In genomic region chr14:62921466-62921865, GRCh38 we compare ENCODE assay signal across 25 cellular contexts.
"Had no signal": no experiment of that assay in that cellular context is flagged by ENCODE, and none has a peak within 500 bp of the region (broad histone marks: within the 10 kb centered on the region; RNA-seq: fewer than 3 reads in every experiment).

No MANE protein-coding gene starts in this region.

- H3K36me3 ChIP-seq: cardiac muscle cell had no signal

- FAIRE-seq: RCC 7860, TTC549 had no signal

- H3K27ac ChIP-seq: cardiac muscle cell, KMS-11, PC-9, RWPE1 had no signal

- H2AFZ ChIP-seq: PC-9 had no signal

- H3K4me2 ChIP-seq: KMS-11, PC-9 had no signal

- H3K4me3 ChIP-seq: cardiac muscle cell, PC-9 had no signal

- DNase-seq: activated CD4-positive, alpha-beta T cell treated with anti-CD3 and anti-CD28 coated beads, Interleukin-2, amount 10 ng/mL, durations not matched to agents 24 days and 14 days; activated CD4-positive, alpha-beta T cell treated with anti-CD3 and anti-CD28 coated beads, Interleukin-2, amount 50 U/mL, for 48 hours; activated CD8-positive, alpha-beta T cell treated with anti-CD3 and anti-CD28 coated beads, Interleukin-2, amount 10 ng/mL, durations not matched to agents 7 days and 5 days; activated gamma-delta T cell treated with Interleukin-2 at 50 U/mL for 16 hours; activated naive CD4-positive, alpha-beta T cell treated with anti-CD3 and anti-CD28 coated beads for 36 hours; activated T-cell treated with anti-CD3 and anti-CD28 coated beads, Interleukin-2, amount 50 U/mL, for 24 hours; amniotic stem cell; aorta; NCI-H1092 treated with DMSO at 0.1 percent for 48 hours; NCI-H1417; NCI-H1930; NCI-H2081 treated with DMSO at 0.1 percent for 48 hours; NCI-H510A; NCI-H526; NCI-H748 treated with DMSO at 0.1 percent for 48 hours; NK-92 treated with Interleukin-12 subunit alpha and Interleukin-12 subunit beta, amount 100 ng/mL, for 24 hours; PC-9; SIG-M5 had no signal

- ATAC-seq: activated CD8-positive, alpha-beta T cell treated with anti-CD3 and anti-CD28 coated beads, Interleukin-2, amount 10 ng/mL, durations not matched to agents 7 days and 5 days; activated naive CD4-positive, alpha-beta T cell treated with anti-CD3 and anti-CD28 coated beads, Interleukin-2, amount 50 U/mL, for 72 hours; Right ventricle myocardium inferior had no signal

- H3K27me3 ChIP-seq: cardiac muscle cell had no signal

- H3K9ac ChIP-seq: KMS-11 had no signal
